In genomic region chr5:143261748-143262392, GRCh38 we compare ENCODE assay signal across 12 cellular contexts.
DNase-seq lines count a peak whose midpoint lies in the region; ATAC-seq lines count a peak whose summit lies in the region.
"Had no signal": no experiment of that assay in that cellular context is flagged by ENCODE, and none has a peak within 500 bp of the region (broad histone marks: within the 10 kb centered on the region; RNA-seq: fewer than 3 reads in every experiment).

No MANE protein-coding gene starts in this region.

- no peaks in the 10 kb centered on the region for H3K36me3 ChIP-seq in mesenchymal stem cell (ENCODE audit: control insufficient read depth in 1 of 2, insufficient read depth in 2 of 2, low read depth in 1 of 2, low read length in 2 of 2)
- H3K36me3 ChIP-seq in CD8-positive, alpha-beta memory T cell (ENCODE audit: insufficient read depth, low read length): no peaks in the 10 kb centered on the region
- H3K36me3 ChIP-seq: heart left ventricle, SJCRH30 had no signal

- no peak overlapping the region for H3K4ac ChIP-seq in mesenchymal stem cell (ENCODE audit: low read depth in 1 of 2, low read length in 2 of 2)

- no peak overlapping the region for H3K4me3 Mint-ChIP-seq in CD8-positive, alpha-beta memory T cell

- H3K9ac ChIP-seq in mesenchymal stem cell (ENCODE audit: low read length): peak overlapping the region; percentile 72

- CTCF ChIA-PET in CD8-positive, alpha-beta memory T cell (lab: Charles Lee): interaction anchor here (1.2 kb wide), 1 partner anchor 142 kb away, joined by 3 read pairs; the partner anchor contains the start of gene NR3C1

- no peak overlapping the region for H4K91ac ChIP-seq in mesenchymal stem cell (ENCODE audit: low read length)

- H3K4me1 Mint-ChIP-seq in CD8-positive, alpha-beta memory T cell: no peaks in the 10 kb centered on the region

- H3K14ac ChIP-seq in mesenchymal stem cell (ENCODE audit: low read length in 2 of 2): no peak overlapping the region

- no peaks in the 10 kb centered on the region for H3K79me1 ChIP-seq in mesenchymal stem cell (replicated peaks; ENCODE audit: low read length, poor library complexity, severe bottlenecking)

- peaks cover 0 to 13% (median under 1%) of the 10 kb centered on the region in 3 donors for H3K36me3 Mint-ChIP-seq in CD8-positive, alpha-beta memory T cell

- no peaks in the 10 kb centered on the region for H3K9me3 ChIP-seq in mesenchymal stem cell (ENCODE audit: control insufficient read depth, low read length)
- H3K9me3 ChIP-seq in CD8-positive, alpha-beta memory T cell (ENCODE audit: low read length): no peaks in the 10 kb centered on the region
- H3K9me3 ChIP-seq: SJCRH30 had no signal

- H3K4me2 ChIP-seq in mesenchymal stem cell (ENCODE audit: low read length, poor library complexity, severe bottlenecking): no peak overlapping the region

- no peak overlapping the region for H4K8ac ChIP-seq in mesenchymal stem cell (ENCODE audit: low read length)

- no peak overlapping the region for H2AK5ac ChIP-seq in mesenchymal stem cell (ENCODE audit: low read length, severe bottlenecking)

- H3K9me3 Mint-ChIP-seq in CD8-positive, alpha-beta memory T cell: peaks cover 4 to 10% (median 4%) of the 10 kb centered on the region in 5 donors

- DNase-seq in EL (peak; percentile 72), LHCN-M2 (ENCODE audit: low read depth) (peak; percentile 84), amniotic epithelial cell (ENCODE audit: low read depth) (peak; percentile 82), mesenchymal stem cell (peak; percentile 71)
- DNase-seq in CD8-positive, alpha-beta memory T cell: no peak
- DNase-seq: activated CD8-positive, alpha-beta memory T cell treated with anti-CD3 and anti-CD28 coated beads for 24 hours; cerebellar nuclear complex; DND-41; heart left ventricle had no signal

- 80% methylated on average over 4 of the region's 7 CpGs for WGBS in mesenchymal stem cell

- H2BK15ac ChIP-seq in mesenchymal stem cell (ENCODE audit: low read depth, poor library complexity, severe bottlenecking): no peak overlapping the region

- H3K27me3 ChIP-seq in mesenchymal stem cell (ENCODE audit: control insufficient read depth in 1 of 2, insufficient read depth in 1 of 2, low read length in 2 of 2): no peaks in the 10 kb centered on the region
- no peaks in the 10 kb centered on the region for H3K27me3 ChIP-seq in CD8-positive, alpha-beta memory T cell (ENCODE audit: insufficient read depth, low read length, poor library complexity, severe bottlenecking)
- H3K27me3 ChIP-seq: heart left ventricle, SJCRH30 had no signal

- POLR2A ChIA-PET in CD8-positive, alpha-beta memory T cell (lab: Charles Lee): no interaction called here

- peak overlapping the region in 1 of 8 donors; percentile 7 for H3K27ac Mint-ChIP-seq in CD8-positive, alpha-beta memory T cell

- ATAC-seq in GM18867 (IDR thresholded peaks at IDR 0.05; ENCODE audit: unreplicated experiment) (no peak), GM18861 (IDR thresholded peaks at IDR 0.05; ENCODE audit: unreplicated experiment) (no peak)

- no peak overlapping the region for H2AFZ ChIP-seq in mesenchymal stem cell (ENCODE audit: low read depth, low read length)

- no peaks in the 10 kb centered on the region for H3K27me3 Mint-ChIP-seq in CD8-positive, alpha-beta memory T cell

- H3K4me1 ChIP-seq in mesenchymal stem cell (ENCODE audit: control insufficient read depth, insufficient read depth, low read depth, low read length): peaks cover 1% of the 10 kb centered on the region
- no peaks in the 10 kb centered on the region for H3K4me1 ChIP-seq in CD8-positive, alpha-beta memory T cell (ENCODE audit: insufficient read depth, low read length)
- H3K4me1 ChIP-seq: heart left ventricle, SJCRH30 had no signal

- peak overlapping the region; percentile 40 for H3K27ac ChIP-seq in mesenchymal stem cell (ENCODE audit: low read length, poor library complexity, severe bottlenecking)
- H3K27ac ChIP-seq in CD8-positive, alpha-beta memory T cell (ENCODE audit: low read depth, low read length): no peak overlapping the region
- H3K27ac ChIP-seq: SJCRH30 had no signal

- H3K23ac ChIP-seq in mesenchymal stem cell (ENCODE audit: low read length in 2 of 2): no peak overlapping the region

- peak overlapping the region in 1 of 2 experiments; percentile 40 for H3K18ac ChIP-seq in mesenchymal stem cell (ENCODE audit: low read depth in 1 of 2, low read length in 2 of 2)

- no peak overlapping the region for H2BK12ac ChIP-seq in mesenchymal stem cell (ENCODE audit: low read length in 2 of 2)

- H3K4me3 ChIP-seq in mesenchymal stem cell (ENCODE audit: insufficient read depth in 1 of 2, low read depth in 1 of 2, low read length in 2 of 2): no peak overlapping the region
- H3K4me3 ChIP-seq in CD8-positive, alpha-beta memory T cell (ENCODE audit: low read length): no peak overlapping the region
- H3K4me3 ChIP-seq: heart left ventricle, SJCRH30 had no signal

- no peak overlapping the region for H2BK5ac ChIP-seq in mesenchymal stem cell (ENCODE audit: low read depth, low read length, poor library complexity, severe bottlenecking)

- no peak overlapping the region for H2BK120ac ChIP-seq in mesenchymal stem cell (ENCODE audit: low read depth, low read length)

Comparison
In these comparisons a context has a peak if more than half of its experiments do, and no peak if none do; other contexts are left out.
1. DNase-seq: peak in EL (single experiment), LHCN-M2 (single experiment), amniotic epithelial cell (single experiment) and mesenchymal stem cell (single experiment); none in CD8-positive, alpha-beta memory T cell (0 of 5).